ENCODE assay signal across 22 cellular contexts in the genomic region with DNA sequence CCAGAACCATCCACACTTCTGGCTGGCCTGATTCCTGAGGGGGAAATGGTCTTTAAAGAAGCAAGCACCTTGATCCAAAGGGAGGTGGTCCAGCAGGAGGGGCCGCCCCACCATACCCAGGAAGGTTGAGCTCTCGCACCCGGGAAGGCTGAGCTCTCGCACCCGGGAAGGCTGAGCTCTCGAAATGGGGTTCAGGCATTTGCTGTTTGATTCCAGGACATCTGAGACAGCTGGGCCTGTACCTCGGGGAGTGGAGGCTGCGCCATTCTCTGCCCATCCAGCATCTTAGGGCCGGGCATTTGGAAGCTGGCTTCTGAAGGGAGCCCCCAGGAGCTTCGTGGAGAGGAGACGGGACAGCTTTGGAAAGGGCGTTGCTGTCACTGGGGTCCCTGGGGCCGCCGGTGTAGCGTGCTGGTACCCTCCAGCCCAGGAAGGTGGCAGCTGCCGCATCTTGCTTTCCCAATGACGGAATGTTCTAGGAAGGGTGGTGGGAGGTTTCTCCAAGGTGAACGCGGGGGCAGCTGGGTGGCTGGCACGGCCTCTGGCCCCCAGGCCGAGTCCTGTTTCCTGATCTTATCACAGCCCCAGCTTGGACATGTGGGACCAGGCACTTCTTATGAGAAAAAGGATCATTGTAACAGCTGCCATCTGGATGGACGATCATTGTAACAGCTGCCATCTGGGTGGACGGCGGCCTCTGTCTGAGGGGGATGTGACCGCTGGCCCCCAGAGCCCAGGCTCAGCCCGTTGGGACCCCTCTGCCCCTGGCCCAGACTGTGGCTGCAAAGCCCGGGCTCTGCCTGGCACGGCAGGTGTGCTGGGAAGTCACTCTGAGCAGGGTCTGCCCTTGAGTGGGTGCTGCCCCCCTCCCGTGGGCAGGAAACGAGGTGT.
DNase-seq lines count a peak whose midpoint lies in the region; ATAC-seq, FAIRE-seq and TF ChIP-seq lines count a peak whose summit lies in the region.
"Had no signal": no experiment of that assay in that cellular context is flagged by ENCODE, and none has a peak within 500 bp of the region (broad histone marks: within the 10 kb centered on the region; RNA-seq: fewer than 3 reads in every experiment).

No MANE protein-coding gene starts in this region.

- intact Hi-C loops in Caco-2 (cut with micrococcal nuclease; ENCODE audit: unreplicated experiment) (no loop called here), HepG2 (cut with micrococcal nuclease; ENCODE audit: unreplicated experiment) (no loop called here), psoas muscle (cut with DNase I) (no loop called here)

- TF ChIP-seq CTCF in Caco-2 (IDR thresholded peaks at IDR 0.05; ENCODE audit: insufficient read depth in 1 of 2, low read depth in 1 of 2, low read length in 1 of 2, severe bottlenecking in 1 of 2, unreplicated experiment in 1 of 2), result no peak
- no peak for TF ChIP-seq CTCF in HepG2 (CRISPR knock-in tag; IDR thresholded peaks at IDR 0.05)
- TF ChIP-seq CTCF in psoas muscle (IDR thresholded peaks at IDR 0.05), result no peak

- DNase-seq in Caco-2 (no peak), SJCRH30 (peak; percentile 57 to 75), HepG2 (ENCODE audit: low spot score) (no peak), psoas muscle (peak; percentile 10 to 38), SW480 (ENCODE audit: low spot score) (no peak)
- DNase-seq: activated CD8-positive, alpha-beta memory T cell treated with anti-CD3 and anti-CD28 coated beads, Interleukin-2, amount 50 U/mL, for 48 hours; activated effector memory CD4-positive, alpha-beta T cell treated with anti-CD3 and anti-CD28 coated beads, Interleukin-2, amount 50 U/mL, for 16 hours; DMS153; erythroblast; foreskin melanocyte; HCEC 1CT; IMR-90; NCI-H187; T-helper 1 cell had no signal

- FAIRE-seq in HepG2 (lab: Jason Lieb, UNC), result no peak
- FAIRE-seq: GM12891 had no signal

- H3K9ac ChIP-seq in HepG2 (ENCODE audit: insufficient read depth, low read depth, low read length), result no peak overlapping the region

- peaks cover 7% of the 10 kb centered on the region for H3K9me3 Mint-ChIP-seq in Caco-2 (ENCODE audit: unreplicated experiment)

- H3K27me3 Mint-ChIP-seq in Caco-2 (ENCODE audit: insufficient read depth, unreplicated experiment), result no peaks in the 10 kb centered on the region

- POLR2A ChIA-PET in Caco-2 (lab: Charles Lee), result interaction anchor here (0.5 kb wide), 1 partner anchor 770 kb away, joined by 3 read pairs; no protein-coding TSS in a partner anchor
- POLR2A ChIA-PET in HepG2 (lab: Yijun Ruan, JAX), result no interaction called here

- H2AFZ ChIP-seq in HepG2 (ENCODE audit: low read length), result no peak overlapping the region

- H3K4me3 ChIP-seq in Caco-2 (ENCODE audit: low read depth, low read length) (no peak overlapping the region), SJCRH30 (no peak overlapping the region), HepG2 (replicated peaks in 1 of 3; ENCODE audit: insufficient read depth in 1 of 3, low read depth in 2 of 3, low read length in 3 of 3) (no peak overlapping the region), psoas muscle (no peak overlapping the region)
- H3K4me3 ChIP-seq: adrenal gland, ovary, smooth muscle cell, suprapubic skin had no signal

- no peaks in the 10 kb centered on the region for H4K20me1 ChIP-seq in HepG2 (ENCODE audit: insufficient read depth, low read length)

- H3K36me3 ChIP-seq in Caco-2 (ENCODE audit: control insufficient read depth, insufficient read depth, low read length) (peaks cover 2% of the 10 kb centered on the region; the same call in 1 of the 2 replicates), SJCRH30 (no peaks in the 10 kb centered on the region), HepG2 (replicated peaks in 1 of 2; ENCODE audit: control insufficient read depth in 1 of 2, insufficient read depth in 2 of 2, low read length in 2 of 2) (peaks cover 4 to 12% of the 10 kb centered on the region in 2 experiments; a peak in 3 of 5 replicates), psoas muscle (ENCODE audit: insufficient read depth in 1 of 2, low read depth in 1 of 2) (no peaks in the 10 kb centered on the region)
- H3K36me3 ChIP-seq: ovary had no signal

- H3K4me1 ChIP-seq in Caco-2 (peaks cover 41% of the 10 kb centered on the region), SJCRH30 (peaks cover 20% of the 10 kb centered on the region), HepG2 (ENCODE audit: insufficient read depth, low read length) (peaks cover 74% of the 10 kb centered on the region), psoas muscle (no peaks in the 10 kb centered on the region)

- H3K27ac ChIP-seq in SJCRH30 (peak overlapping the region; percentile 41), HepG2 (ENCODE audit: extremely low read length, insufficient read depth, low read length) (no peak overlapping the region), psoas muscle (no peak overlapping the region)
- H3K27ac ChIP-seq: ovary, suprapubic skin had no signal

- BruUV-seq in Caco-2 (replicated peaks; lab: Mats Ljungman, UMichigan), result no TSS peak
- no TSS peak for BruUV-seq in HepG2 (replicated peaks; lab: Mats Ljungman, UMichigan)

- H3K4me1 Mint-ChIP-seq in Caco-2 (ENCODE audit: low read depth, unreplicated experiment), result peaks cover 43% of the 10 kb centered on the region

- H3K4me3 Mint-ChIP-seq in Caco-2 (ENCODE audit: unreplicated experiment), result no peak overlapping the region

- 97% methylated on average over 21 of the region's 30 CpGs for WGBS in HepG2 (ENCODE audit: low lambda C conversion rate)
- 36 to 49% (median 40%) methylated on average over 30 of the region's 30 CpGs for WGBS in psoas muscle, 3 donors

- no peaks in the 10 kb centered on the region for H3K9me3 ChIP-seq in Caco-2
- H3K9me3 ChIP-seq in SJCRH30 (replicated peaks), result no peaks in the 10 kb centered on the region; the same call in 1 of the 2 replicates
- peaks cover 3% of the 10 kb centered on the region; the same call in 1 of the 2 replicates for H3K9me3 ChIP-seq in HepG2 (ENCODE audit: low read length)
- peaks cover 6% of the 10 kb centered on the region for H3K9me3 ChIP-seq in psoas muscle
- H3K9me3 ChIP-seq: adrenal gland, ovary, suprapubic skin had no signal

- H3K27me3 ChIP-seq in Caco-2 (replicated peaks; ENCODE audit: control insufficient read depth, insufficient read depth, low read length) (no peaks in the 10 kb centered on the region), SJCRH30 (no peaks in the 10 kb centered on the region), HepG2 (ENCODE audit: control insufficient read depth in 1 of 2, insufficient read depth in 2 of 2, low read length in 2 of 2) (no peaks in the 10 kb centered on the region), psoas muscle (ENCODE audit: insufficient read depth in 3 of 3, low read length in 2 of 3) (peaks cover 0 to 36% (median 0%) of the 10 kb centered on the region in 3 donors)
- H3K27me3 ChIP-seq: adrenal gland, ovary, suprapubic skin had no signal

- no peak for ATAC-seq in HepG2
- ATAC-seq in psoas muscle, result no peak
- no peak for ATAC-seq in HG02884 (IDR thresholded peaks at IDR 0.05; ENCODE audit: unreplicated experiment)
- no peak for ATAC-seq in HG03135 (IDR thresholded peaks at IDR 0.05; ENCODE audit: unreplicated experiment)
- ATAC-seq in GM19328 (IDR thresholded peaks at IDR 0.05; ENCODE audit: unreplicated experiment), result no peak

- CTCF ChIA-PET in Caco-2 (lab: Charles Lee), result no interaction called here
- CTCF ChIA-PET in HepG2 (lab: Yijun Ruan, JAX; ENCODE audit: low intra/inter-chr PET ratio, low total read pairs), result no interaction called here

- H3K79me2 ChIP-seq in HepG2 (ENCODE audit: insufficient read depth, low read length), result peaks cover 21% of the 10 kb centered on the region

- peak overlapping the region; percentile 64 for H3K27ac Mint-ChIP-seq in Caco-2 (ENCODE audit: unreplicated experiment)

- TF ChIP-seq POLR2A in HepG2 (IDR thresholded peaks at IDR 0.05; ENCODE audit: insufficient read depth in 1 of 2, low read depth in 2 of 2, low read length in 2 of 2), result no peak

- no peak overlapping the region for H3K4me2 ChIP-seq in HepG2 (ENCODE audit: low read depth, low read length)
- H3K4me2 ChIP-seq: smooth muscle cell had no signal

- TF ChIP-seq EP300 in HepG2 (IDR thresholded peaks at IDR 0.05; ENCODE audit: low read depth in 2 of 2, low read length in 2 of 2), result no peak
- no peak for TF ChIP-seq EP300 in HepG2 (CRISPR knock-in tag; IDR thresholded peaks at IDR 0.05; ENCODE audit: borderline replicate concordance)

- H3K36me3 Mint-ChIP-seq in Caco-2 (ENCODE audit: insufficient read depth, unreplicated experiment), result peaks cover 50% of the 10 kb centered on the region

- in situ Hi-C loops in HepG2 (cut with HindIII; ENCODE audit: extremely low pct_ligation_motif_present, low pct_unique_long_range_greater_than_20kb), result no loop called here

- no peak for TF ChIP-seq RAD21 in HepG2 (CRISPR knock-in tag; IDR thresholded peaks at IDR 0.05)

TF ChIP-seq in HepG2, 621 proteins besides CTCF, POLR2A, EP300 and RAD21:
- TF ChIP-seq HNRNPL (IDR thresholded peaks at IDR 0.05; ENCODE audit: low read depth, low read length) (peak; percentile 71), RCOR2 (CRISPR knock-in tag; IDR thresholded peaks at IDR 0.05) (no peak)

Comparison
In these comparisons a context has a peak if more than half of its experiments do, and no peak if none do; other contexts are left out.
1. DNase-seq: peak in SJCRH30 (2 of 2) and psoas muscle (2 of 2); none in Caco-2 (0 of 2), HepG2 (single experiment) and SW480 (single experiment).